31 cellular contexts compared by ENCODE assay signal in genomic region chrX:11597479-11597878, GRCh38.
"Had no signal": no experiment of that assay in that cellular context is flagged by ENCODE, and none has a peak within 500 bp of the region (broad histone marks: within the 10 kb centered on the region; RNA-seq: fewer than 3 reads in every experiment).

No MANE protein-coding gene starts in this region.

- H3K36me3 ChIP-seq: adrenal gland, ascending aorta, esophagus squamous epithelium, heart right ventricle, pancreas, prostate gland, sigmoid colon, thyroid gland, upper lobe of right lung had no signal

- H3K27me3 ChIP-seq: ascending aorta, esophagus squamous epithelium, heart right ventricle, sigmoid colon, thyroid gland, upper lobe of right lung had no signal

- DNase-seq: activated CD4-positive, alpha-beta T cell treated with anti-CD3 and anti-CD28 coated beads for 4 hours; activated CD4-positive, alpha-beta T cell treated with anti-CD3 and anti-CD28 coated beads, Interleukin-2, amount 50 U/mL, for 4 hours; activated effector memory CD4-positive, alpha-beta T cell treated with Interleukin-2 at 50 U/mL for 16 hours; activated naive CD4-positive, alpha-beta T cell treated with Interleukin-2 at 50 U/mL for 16 hours; adrenal gland; central memory CD4-positive, alpha-beta T cell; dermis blood vessel endothelial cell; effector CD4-positive, alpha-beta T cell; esophagus squamous epithelium; foreskin melanocyte; heart right ventricle; mammary epithelial cell; nephron progenitor cell; pancreas; retina; sigmoid colon; stimulated activated CD4-positive, alpha-beta T cell treated with anti-CD3 and anti-CD28 coated beads, Interleukin-1b, Interleukin-23, amount 100 ng/mL, for 48 hours; stimulated activated CD4-positive, alpha-beta T cell treated with anti-CD3 and anti-CD28 coated beads, Interleukin-4, amount 100 ng/mL, for 4 hours; stimulated activated CD8-positive, alpha-beta memory T cell treated with anti-CD3 and anti-CD28 coated beads, Interleukin-4, amount 100 ng/mL, for 48 hours; stimulated activated naive CD8-positive, alpha-beta T cell treated with anti-CD3 and anti-CD28 coated beads, Interleukin-15, amount 100 ng/mL, for 72 hours; substantia nigra; SW 1271; T-helper 9 cell; thyroid gland; upper lobe of right lung had no signal

- H3K9me3 ChIP-seq: adrenal gland, ascending aorta, esophagus squamous epithelium, heart right ventricle, pancreas, prostate gland, sigmoid colon, thyroid gland, upper lobe of right lung had no signal

- ATAC-seq: heart right ventricle; stimulated activated memory B cell treated with anti-CD40 and anti-IgM and Interleukin-4, amounts not matched to agents 10 μg/mL and 1 μg/mL and 100 μg/mL, for 72 hours; stimulated activated naive CD8-positive, alpha-beta T cell treated with anti-CD3 and anti-CD28 coated beads, Interleukin-15, amount 100 ng/mL, for 72 hours; upper lobe of right lung had no signal

- H3K4me3 ChIP-seq: adrenal gland, ascending aorta, esophagus squamous epithelium, heart right ventricle, pancreas, prostate gland, sigmoid colon, smooth muscle cell, thyroid gland, upper lobe of right lung had no signal

- H3K4me1 ChIP-seq: adrenal gland, ascending aorta, esophagus squamous epithelium, heart right ventricle, pancreas, prostate gland, sigmoid colon, thyroid gland, upper lobe of right lung had no signal

- H3K4me2 ChIP-seq: smooth muscle cell had no signal

- H3K27ac ChIP-seq: adrenal gland, ascending aorta, epithelial cell of prostate, esophagus squamous epithelium, heart right ventricle, pancreas, prostate gland, sigmoid colon, thyroid gland, upper lobe of right lung, VCaP had no signal
